16 cellular contexts compared by ENCODE assay signal in the genomic region with DNA sequence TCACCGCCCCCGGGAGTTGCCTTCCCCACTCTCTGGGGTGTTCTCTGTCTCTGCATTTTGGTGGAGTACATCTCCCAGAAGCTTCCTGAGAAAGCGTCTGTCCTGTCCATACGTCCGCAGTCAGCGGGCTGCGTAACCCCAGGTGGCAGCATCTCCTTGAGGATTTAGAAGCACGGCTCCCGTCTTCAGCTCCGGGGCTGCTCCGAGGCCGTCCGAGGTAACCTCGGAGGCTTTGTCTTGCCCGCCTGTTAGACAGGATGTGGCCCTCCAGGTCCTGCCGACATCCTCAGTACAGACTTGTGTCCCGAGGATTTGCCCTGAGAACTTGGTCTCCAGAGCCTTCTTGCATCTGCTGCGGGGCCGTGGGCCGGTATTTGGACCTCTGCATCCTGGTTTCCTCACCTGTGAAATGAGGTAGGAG. TPM values are rescaled to one million over a fixed set of nuclear protein-coding genes. Genes with fewer than 3 reads are reported as not detected.
"Had no signal": no experiment of that assay in that cellular context is flagged by ENCODE, and none has a peak within 500 bp of the region (broad histone marks: within the 10 kb centered on the region; RNA-seq: fewer than 3 reads in every experiment).

No MANE protein-coding gene starts in this region.

- H3K4me3 ChIP-seq: gastrocnemius medialis, mucosa of descending colon, SJCRH30, vagina had no signal

- H3K27me3 ChIP-seq: gastrocnemius medialis, SJCRH30, vagina had no signal

- H3K9me3 Mint-ChIP-seq: activated B cell treated with CpG ODN at 0.5 μM for 24 hours; activated CD8-positive, alpha-beta T cell treated with anti-CD3 and anti-CD28 coated beads for 36 hours; activated T-helper 1 cell treated with anti-CD3 and anti-CD28 coated beads, Interleukin-12 subunit alpha, Interleukin-12 subunit beta, Interleukin-2, Interleukin-4 antibody, amounts not matched to agents 30 ng/mL and 10 ng/mL and 1 ng/mL, durations not matched to agents 14 hours and 24 hours and 36 hours; stimulated activated naive CD8-positive, alpha-beta T cell treated with anti-CD3 and anti-CD28 coated beads, Interleukin-15, amount 100 ng/mL, for 72 hours had no signal

- H3K27ac Mint-ChIP-seq: activated B cell treated with CpG ODN at 0.5 μM for 24 hours; activated CD8-positive, alpha-beta T cell treated with anti-CD3 and anti-CD28 coated beads for 36 hours; activated naive CD4-positive, alpha-beta T cell treated with anti-CD3 and anti-CD28 coated beads for 36 hours; activated T-helper 1 cell treated with anti-CD3 and anti-CD28 coated beads, Interleukin-12 subunit alpha, Interleukin-12 subunit beta, Interleukin-2, Interleukin-4 antibody, amounts not matched to agents 30 ng/mL and 10 ng/mL and 1 ng/mL, durations not matched to agents 14 hours and 24 hours and 36 hours had no signal

- DNase-seq: activated B cell treated with CpG ODN at 0.5 μM for 24 hours; activated CD4-positive, alpha-beta T cell treated with anti-CD3 and anti-CD28 coated beads for 48 hours; activated CD8-positive, alpha-beta T cell treated with anti-CD3 and anti-CD28 coated beads for 36 hours; activated naive CD4-positive, alpha-beta T cell treated with anti-CD3 and anti-CD28 coated beads for 36 hours; dermis blood vessel endothelial cell; gastrocnemius medialis; mucosa of descending colon; naive thymus-derived CD4-positive, alpha-beta T cell; SJCRH30; stimulated activated naive CD8-positive, alpha-beta T cell treated with anti-CD3 and anti-CD28 coated beads, Interleukin-15, amount 100 ng/mL, for 72 hours had no signal

- H3K27me3 Mint-ChIP-seq: activated B cell treated with CpG ODN at 0.5 μM for 24 hours; activated CD8-positive, alpha-beta T cell treated with anti-CD3 and anti-CD28 coated beads for 36 hours; naive thymus-derived CD4-positive, alpha-beta T cell; stimulated activated naive CD8-positive, alpha-beta T cell treated with anti-CD3 and anti-CD28 coated beads, Interleukin-15, amount 100 ng/mL, for 72 hours had no signal

- H3K4me1 Mint-ChIP-seq: brain; stimulated activated naive CD8-positive, alpha-beta T cell treated with anti-CD3 and anti-CD28 coated beads, Interleukin-15, amount 100 ng/mL, for 72 hours had no signal

- H3K27ac ChIP-seq: gastrocnemius medialis, parathyroid adenoma, SJCRH30, vagina had no signal

- ATAC-seq: activated CD8-positive, alpha-beta T cell treated with anti-CD3 and anti-CD28 coated beads for 36 hours; gastrocnemius medialis; mucosa of descending colon; naive thymus-derived CD4-positive, alpha-beta T cell; stimulated activated naive CD8-positive, alpha-beta T cell treated with anti-CD3 and anti-CD28 coated beads, Interleukin-15, amount 100 ng/mL, for 72 hours had no signal

- H3K4me3 Mint-ChIP-seq: activated B cell treated with CpG ODN at 0.5 μM for 24 hours; activated CD8-positive, alpha-beta T cell treated with anti-CD3 and anti-CD28 coated beads for 36 hours; activated naive CD4-positive, alpha-beta T cell treated with anti-CD3 and anti-CD28 coated beads for 36 hours; activated T-helper 1 cell treated with anti-CD3 and anti-CD28 coated beads, Interleukin-12 subunit alpha, Interleukin-12 subunit beta, Interleukin-2, Interleukin-4 antibody, amounts not matched to agents 30 ng/mL and 10 ng/mL and 1 ng/mL, durations not matched to agents 14 hours and 24 hours and 36 hours; brain; naive thymus-derived CD4-positive, alpha-beta T cell; stimulated activated naive CD8-positive, alpha-beta T cell treated with anti-CD3 and anti-CD28 coated beads, Interleukin-15, amount 100 ng/mL, for 72 hours had no signal

- H3K9me3 ChIP-seq: SJCRH30, vagina had no signal

- H3K4me1 ChIP-seq: gastrocnemius medialis, parathyroid adenoma, SJCRH30, vagina had no signal

RNA-seq across cellular contexts. Expression of gene KCNG2, which starts 59.7 kb away (rescaled TPM):
- total RNA-seq: activated B cell treated with CpG ODN at 0.5 μM for 24 hours; activated CD8-positive, alpha-beta T cell treated with anti-CD3 and anti-CD28 coated beads for 36 hours; activated naive CD4-positive, alpha-beta T cell treated with anti-CD3 and anti-CD28 coated beads for 36 hours; activated T-helper 1 cell treated with anti-CD3 and anti-CD28 coated beads, Interleukin-12 subunit alpha, Interleukin-12 subunit beta, Interleukin-2, Interleukin-4 antibody, amounts not matched to agents 30 ng/mL and 10 ng/mL and 1 ng/mL, durations not matched to agents 14 hours and 24 hours and 36 hours; epithelial cell of proximal tubule; naive thymus-derived CD4-positive, alpha-beta T cell; SJCRH30; T-helper 2 cell treated with Interferon-gamma antibody and Interleukin-4, amounts not matched to agents 100 ng/mL and 5 ng/mL, for 36 hours; vagina had no signal
- polyA plus RNA-seq: naive thymus-derived CD4-positive, alpha-beta T cell had no signal
